1 cellular context compared by ENCODE assay signal in the genomic region with DNA sequence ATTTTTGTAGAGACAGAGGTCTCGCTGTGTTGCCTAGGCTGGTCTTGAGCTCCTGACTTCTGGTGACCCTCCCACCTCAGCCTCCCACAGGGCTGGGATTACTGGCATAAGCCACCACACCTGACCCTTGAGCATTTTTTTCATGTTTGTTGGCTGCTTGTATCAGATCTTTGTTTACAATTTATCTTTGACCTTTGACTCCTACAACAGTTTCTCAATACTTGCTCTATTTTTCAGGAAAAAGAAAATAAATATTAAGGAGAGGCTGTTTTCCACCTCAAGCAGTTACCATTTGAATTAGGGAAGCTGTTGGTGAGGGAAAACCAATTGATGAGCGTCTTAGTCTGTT.
TF ChIP-seq lines count a peak whose summit lies in the region.

No MANE protein-coding gene starts in this region.

TF ChIP-seq in IMR-90, 13 proteins besides CTCF, POLR2A, EP300 and RAD21 (continued from another document):
- TF ChIP-seq, protein P1, sequence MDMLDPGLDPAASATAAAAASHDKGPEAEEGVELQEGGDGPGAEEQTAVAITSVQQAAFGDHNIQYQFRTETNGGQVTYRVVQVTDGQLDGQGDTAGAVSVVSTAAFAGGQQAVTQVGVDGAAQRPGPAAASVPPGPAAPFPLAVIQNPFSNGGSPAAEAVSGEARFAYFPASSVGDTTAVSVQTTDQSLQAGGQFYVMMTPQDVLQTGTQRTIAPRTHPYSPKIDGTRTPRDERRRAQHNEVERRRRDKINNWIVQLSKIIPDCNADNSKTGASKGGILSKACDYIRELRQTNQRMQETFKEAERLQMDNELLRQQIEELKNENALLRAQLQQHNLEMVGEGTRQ (IDR thresholded peaks at IDR 0.05; ENCODE audit: low read depth, low read length), result no peak
- TF ChIP-seq RFX5 (IDR thresholded peaks at IDR 0.05; ENCODE audit: low read depth, low read length) (no peak), SMC3 (IDR thresholded peaks at IDR 0.05; ENCODE audit: low read depth, low read length) (no peak), RCOR1 (IDR thresholded peaks at IDR 0.05; ENCODE audit: insufficient replicate concordance, low read length) (no peak)
